In the genomic region with DNA sequence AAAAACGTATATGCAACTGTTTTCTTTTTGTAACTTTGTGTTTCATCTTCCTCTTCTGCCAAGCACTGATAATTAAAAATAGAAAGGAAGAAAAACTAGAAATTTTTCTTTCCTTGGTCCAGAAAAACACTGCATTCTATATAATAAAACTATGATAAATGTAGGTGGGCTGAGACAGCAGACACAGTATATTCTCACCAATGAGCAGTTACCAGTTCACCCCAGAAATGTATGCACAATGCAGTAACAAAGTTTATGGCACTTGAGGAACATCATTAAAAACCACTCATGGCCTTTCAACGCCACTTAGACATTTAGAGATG, we compare ENCODE assay signal across 3 cellular contexts.
TF ChIP-seq lines count a peak whose summit lies in the region.

No MANE protein-coding gene starts in this region.

TF ChIP-seq in A549, 52 proteins besides CTCF, POLR2A, EP300 and RAD21:
- TF ChIP-seq MAFK (IDR thresholded peaks at IDR 0.05; ENCODE audit: partially characterized antibody) (no peak), HOXA7 (CRISPR knock-in tag; IDR thresholded peaks at IDR 0.05) (no peak), ELK1 (IDR thresholded peaks at IDR 0.05; ENCODE audit: low read depth, low read length) (no peak), JUNB (IDR thresholded peaks at IDR 0.05) (no peak; the same call in 1 of the 2 replicates), EHMT2 (IDR thresholded peaks at IDR 0.05; ENCODE audit: low read depth) (no peak), TFCP2L1 (CRISPR knock-in tag; IDR thresholded peaks at IDR 0.05) (no peak), POLR2AphosphoS2 (conservative IDR thresholded peaks at IDR 0.05; ENCODE audit: low read length) (no peak), CBX8 (IDR thresholded peaks at IDR 0.05) (no peak), EHF (CRISPR knock-in tag; IDR thresholded peaks at IDR 0.05) (no peak), PHF8 (IDR thresholded peaks at IDR 0.05; ENCODE audit: borderline replicate concordance, low read depth) (no peak), RCOR1 (IDR thresholded peaks at IDR 0.05; ENCODE audit: low read depth, low read length) (no peak), CHD4 (IDR thresholded peaks at IDR 0.05; ENCODE audit: borderline replicate concordance) (no peak), BCL3 (IDR thresholded peaks at IDR 0.05) (no peak), MAZ (IDR thresholded peaks at IDR 0.05; ENCODE audit: borderline replicate concordance, low read depth, low read length) (no peak), ESRRA (IDR thresholded peaks at IDR 0.05; ENCODE audit: borderline replicate concordance, low read length) (no peak), KDM1A (IDR thresholded peaks at IDR 0.05; ENCODE audit: low read depth) (no peak), BHLHE40 (IDR thresholded peaks at IDR 0.05; ENCODE audit: low read depth, low read length) (no peak), FOXS1 (CRISPR knock-in tag; IDR thresholded peaks at IDR 0.05) (no peak), HOXB13 (CRISPR knock-in tag; IDR thresholded peaks at IDR 0.05; ENCODE audit: low read depth) (no peak)
- TF ChIP-seq, protein P1, sequence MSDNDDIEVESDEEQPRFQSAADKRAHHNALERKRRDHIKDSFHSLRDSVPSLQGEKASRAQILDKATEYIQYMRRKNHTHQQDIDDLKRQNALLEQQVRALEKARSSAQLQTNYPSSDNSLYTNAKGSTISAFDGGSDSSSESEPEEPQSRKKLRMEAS (IDR thresholded peaks at IDR 0.05), result no peak
TF ChIP-seq in A549: peak in this region for 0.

TF ChIP-seq in IMR-90, 13 proteins besides CTCF, POLR2A, EP300 and RAD21:
- no peak for TF ChIP-seq RCOR1 (IDR thresholded peaks at IDR 0.05; ENCODE audit: insufficient replicate concordance, low read length)
- TF ChIP-seq RFX5 (IDR thresholded peaks at IDR 0.05; ENCODE audit: low read depth, low read length), result no peak
- TF ChIP-seq, protein P2, sequence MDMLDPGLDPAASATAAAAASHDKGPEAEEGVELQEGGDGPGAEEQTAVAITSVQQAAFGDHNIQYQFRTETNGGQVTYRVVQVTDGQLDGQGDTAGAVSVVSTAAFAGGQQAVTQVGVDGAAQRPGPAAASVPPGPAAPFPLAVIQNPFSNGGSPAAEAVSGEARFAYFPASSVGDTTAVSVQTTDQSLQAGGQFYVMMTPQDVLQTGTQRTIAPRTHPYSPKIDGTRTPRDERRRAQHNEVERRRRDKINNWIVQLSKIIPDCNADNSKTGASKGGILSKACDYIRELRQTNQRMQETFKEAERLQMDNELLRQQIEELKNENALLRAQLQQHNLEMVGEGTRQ (IDR thresholded peaks at IDR 0.05; ENCODE audit: low read depth, low read length), result no peak
- TF ChIP-seq CEBPB (IDR thresholded peaks at IDR 0.05; ENCODE audit: low read depth, low read length), result no peak
- TF ChIP-seq SMC3 (IDR thresholded peaks at IDR 0.05; ENCODE audit: low read depth, low read length), result no peak
- no peak for TF ChIP-seq CHD1 (IDR thresholded peaks at IDR 0.05; ENCODE audit: low read depth, low read length)
- no peak for TF ChIP-seq ELK1 (IDR thresholded peaks at IDR 0.05; ENCODE audit: borderline replicate concordance, low read depth, low read length)
- no peak for TF ChIP-seq FOS (IDR thresholded peaks at IDR 0.05; ENCODE audit: low read depth, low read length)
- TF ChIP-seq NFE2L2 (IDR thresholded peaks at IDR 0.05; ENCODE audit: low read depth, low read length), result no peak
- no peak for TF ChIP-seq MAFK (IDR thresholded peaks at IDR 0.05; ENCODE audit: low read depth, low read length)
- no peak for TF ChIP-seq MXI1 (IDR thresholded peaks at IDR 0.05; ENCODE audit: borderline replicate concordance, low read depth, low read length)
- no peak for TF ChIP-seq BHLHE40 (IDR thresholded peaks at IDR 0.05; ENCODE audit: low read depth, low read length)
- TF ChIP-seq MAZ (IDR thresholded peaks at IDR 0.05; ENCODE audit: borderline replicate concordance, low read depth, low read length), result no peak

TF ChIP-seq in HepG2, 621 proteins besides CTCF, POLR2A, EP300 and RAD21 (continues in another document):
- TF ChIP-seq CHD4 (IDR thresholded peaks at IDR 0.05; ENCODE audit: borderline replicate concordance, low read length), result peak; percentile 92; the same call in 1 of the 2 replicates
- 0 out of 2 replicates have a peak, but pooled peaks have one; percentile 50 for TF ChIP-seq SNAPC2 (CRISPR knock-in tag; IDR thresholded peaks at IDR 0.05)
- 0 out of 2 replicates have a peak, but pooled peaks have one; percentile 45 for TF ChIP-seq BRCA1 (CRISPR knock-in tag; IDR thresholded peaks at IDR 0.05)
- no peak for TF ChIP-seq ZNF251 (CRISPR knock-in tag; IDR thresholded peaks at IDR 0.05)
- TF ChIP-seq, protein P3, sequence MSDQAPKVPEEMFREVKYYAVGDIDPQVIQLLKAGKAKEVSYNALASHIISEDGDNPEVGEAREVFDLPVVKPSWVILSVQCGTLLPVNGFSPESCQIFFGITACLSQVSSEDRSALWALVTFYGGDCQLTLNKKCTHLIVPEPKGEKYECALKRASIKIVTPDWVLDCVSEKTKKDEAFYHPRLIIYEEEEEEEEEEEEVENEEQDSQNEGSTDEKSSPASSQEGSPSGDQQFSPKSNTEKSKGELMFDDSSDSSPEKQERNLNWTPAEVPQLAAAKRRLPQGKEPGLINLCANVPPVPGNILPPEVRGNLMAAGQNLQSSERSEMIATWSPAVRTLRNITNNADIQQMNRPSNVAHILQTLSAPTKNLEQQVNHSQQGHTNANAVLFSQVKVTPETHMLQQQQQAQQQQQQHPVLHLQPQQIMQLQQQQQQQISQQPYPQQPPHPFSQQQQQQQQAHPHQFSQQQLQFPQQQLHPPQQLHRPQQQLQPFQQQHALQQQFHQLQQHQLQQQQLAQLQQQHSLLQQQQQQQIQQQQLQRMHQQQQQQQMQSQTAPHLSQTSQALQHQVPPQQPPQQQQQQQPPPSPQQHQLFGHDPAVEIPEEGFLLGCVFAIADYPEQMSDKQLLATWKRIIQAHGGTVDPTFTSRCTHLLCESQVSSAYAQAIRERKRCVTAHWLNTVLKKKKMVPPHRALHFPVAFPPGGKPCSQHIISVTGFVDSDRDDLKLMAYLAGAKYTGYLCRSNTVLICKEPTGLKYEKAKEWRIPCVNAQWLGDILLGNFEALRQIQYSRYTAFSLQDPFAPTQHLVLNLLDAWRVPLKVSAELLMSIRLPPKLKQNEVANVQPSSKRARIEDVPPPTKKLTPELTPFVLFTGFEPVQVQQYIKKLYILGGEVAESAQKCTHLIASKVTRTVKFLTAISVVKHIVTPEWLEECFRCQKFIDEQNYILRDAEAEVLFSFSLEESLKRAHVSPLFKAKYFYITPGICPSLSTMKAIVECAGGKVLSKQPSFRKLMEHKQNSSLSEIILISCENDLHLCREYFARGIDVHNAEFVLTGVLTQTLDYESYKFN (CRISPR knock-in tag; conservative IDR thresholded peaks at IDR 0.05), result peak; percentile 6; the same call in 1 of the 2 replicates
- TF ChIP-seq MBD4 (IDR thresholded peaks at IDR 0.05; ENCODE audit: borderline replicate concordance, low read length), result 0 out of 2 replicates have a peak, but pooled peaks have one; percentile 10
- TF ChIP-seq ZNF318 (CRISPR knock-in tag; IDR thresholded peaks at IDR 0.05), result no peak
- TF ChIP-seq NKX3-1 (CRISPR knock-in tag; IDR thresholded peaks at IDR 0.05), result 0 out of 2 replicates have a peak, but pooled peaks have one; percentile 51
- TF ChIP-seq TARDBP (CRISPR knock-in tag; IDR thresholded peaks at IDR 0.05), result 0 out of 2 replicates have a peak, but pooled peaks have one; percentile 4
- TF ChIP-seq POGK (CRISPR knock-in tag; conservative IDR thresholded peaks at IDR 0.05), result 0 out of 2 replicates have a peak, but pooled peaks have one; percentile 34
- 0 out of 2 replicates have a peak, but pooled peaks have one; percentile 3 for TF ChIP-seq POGZ (CRISPR knock-in tag; IDR thresholded peaks at IDR 0.05)
- no peak for TF ChIP-seq SOX6 (IDR thresholded peaks at IDR 0.05)
- TF ChIP-seq SOX6 (CRISPR knock-in tag; IDR thresholded peaks at IDR 0.05), result peak; percentile 1; the same call in 1 of the 2 replicates
- 0 out of 2 replicates have a peak, but pooled peaks have one; percentile 16 for TF ChIP-seq CREM (IDR thresholded peaks at IDR 0.05)
- TF ChIP-seq CREM (CRISPR knock-in tag; IDR thresholded peaks at IDR 0.05), result no peak
- TF ChIP-seq KAT7 (CRISPR knock-in tag; IDR thresholded peaks at IDR 0.05; ENCODE audit: borderline replicate concordance), result no peak
- TF ChIP-seq MIXL1 (CRISPR knock-in tag; IDR thresholded peaks at IDR 0.05), result peak; percentile 3; the same call in 1 of the 2 replicates
- TF ChIP-seq ZNF556 (CRISPR knock-in tag; IDR thresholded peaks at IDR 0.05; ENCODE audit: borderline replicate concordance), result peak; percentile 34; the same call in 1 of the 2 replicates
- TF ChIP-seq ZNF34 (CRISPR knock-in tag; IDR thresholded peaks at IDR 0.05; ENCODE audit: borderline replicate concordance), result no peak
- TF ChIP-seq CREB1 (IDR thresholded peaks at IDR 0.05), result no peak
- TF ChIP-seq CREB1 (CRISPR knock-in tag; IDR thresholded peaks at IDR 0.05), result peak; percentile 35; the same call in 1 of the 2 replicates
- peak; percentile 6; the same call in 1 of the 2 replicates for TF ChIP-seq SPEN (CRISPR knock-in tag; IDR thresholded peaks at IDR 0.05; ENCODE audit: low read depth)
- TF ChIP-seq SMAD3 (CRISPR knock-in tag; IDR thresholded peaks at IDR 0.05), result peak; percentile 9; the same call in 1 of the 2 replicates
